Comparison of ENCODE assay signal across 8 cellular contexts in the genomic region with DNA sequence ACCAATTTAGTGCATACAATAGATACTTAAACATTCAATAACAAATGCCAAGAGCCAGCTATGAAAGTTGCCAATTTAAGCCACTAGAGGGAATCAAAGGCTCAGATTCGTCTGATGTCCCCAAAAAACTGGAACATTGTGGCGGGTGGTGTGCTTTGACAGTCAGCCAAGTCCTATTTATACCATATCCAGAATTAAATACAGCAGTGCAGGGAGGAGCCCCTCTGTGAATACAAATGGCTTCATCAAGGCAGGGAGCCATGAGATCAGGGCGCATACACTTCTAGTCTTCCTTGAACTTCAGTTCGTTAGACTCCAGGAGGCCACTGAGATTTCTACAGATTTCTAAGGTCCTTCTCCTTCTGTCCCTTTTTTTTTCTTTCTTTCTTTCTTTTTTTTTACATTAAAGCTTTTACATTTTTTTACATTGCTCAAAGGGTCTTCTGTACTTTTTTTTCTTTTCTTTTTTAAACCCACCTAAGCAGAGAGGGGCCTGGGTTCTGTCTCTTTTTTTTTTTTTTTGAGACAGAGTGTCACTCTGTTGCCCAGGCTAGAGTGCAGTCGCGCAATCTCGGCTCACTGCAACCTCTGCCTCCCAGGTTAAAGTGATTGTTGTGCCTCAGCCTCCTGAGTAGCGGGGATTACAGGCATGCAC. TPM values are rescaled to one million over a fixed set of nuclear protein-coding genes. Genes with fewer than 3 reads are reported as not detected.
DNase-seq lines count a peak whose midpoint lies in the region; ATAC-seq and TF ChIP-seq lines count a peak whose summit lies in the region.

No MANE protein-coding gene starts in this region.

- no peaks in the 10 kb centered on the region for H3K79me2 ChIP-seq in OCI-LY1 (ENCODE audit: insufficient read depth, low read length)

- H3K9ac ChIP-seq in OCI-LY1 (ENCODE audit: low read length) = no peak overlapping the region

- no peaks in the 10 kb centered on the region for H3K36me3 ChIP-seq in OCI-LY1 (ENCODE audit: insufficient read depth, low read length)

- ATAC-seq in left cardiac atrium = peak; percentile 78 to 84
- ATAC-seq in GM19035 (IDR thresholded peaks at IDR 0.05; ENCODE audit: unreplicated experiment) = no peak
- no peak for ATAC-seq in HG02885 (IDR thresholded peaks at IDR 0.05; ENCODE audit: poor library complexity, unreplicated experiment)

- H3K4me2 ChIP-seq in OCI-LY1 (ENCODE audit: low read length) = no peak overlapping the region

- H3F3A ChIP-seq in OCI-LY1 (ENCODE audit: insufficient read depth, low read length) = no peaks in the 10 kb centered on the region

- H3K9me3 ChIP-seq in OCI-LY1 (ENCODE audit: low read length) = no peaks in the 10 kb centered on the region

- intact Hi-C loops in left cardiac atrium (cut with DNase I) = no loop called here

- no peaks in the 10 kb centered on the region for H3K27me3 ChIP-seq in OCI-LY1 (ENCODE audit: insufficient read depth, low read length)

- H3K4me3 ChIP-seq in Jurkat, Clone E6-1 (ENCODE audit: low read length) = no peak overlapping the region
- H3K4me3 ChIP-seq in OCI-LY1 (ENCODE audit: low read depth, low read length, poor library complexity, severe bottlenecking) = no peak overlapping the region

- H4K20me1 ChIP-seq in OCI-LY1 (ENCODE audit: insufficient read depth, low read length) = no peaks in the 10 kb centered on the region

- no peak overlapping the region for H2AFZ ChIP-seq in OCI-LY1 (ENCODE audit: low read length)

- peak; percentile 67 for DNase-seq in DMS79 (lab: John Stamatoyannopoulos, UW)
- DNase-seq in Jurkat, Clone E6-1 (ENCODE audit: low read depth, low spot score) = peak; percentile 40
- peak in 47 of 56 donors; percentile 3 to 75 (median 30) for DNase-seq in amygdala (lab: John Stamatoyannopoulos, UW)
- DNase-seq in left cardiac atrium = peak; percentile 65
- peak; percentile 83 for DNase-seq in putamen (ENCODE audit: low spot score)

- no peaks in the 10 kb centered on the region for H3K9me2 ChIP-seq in OCI-LY1 (ENCODE audit: low read depth, low read length)

- H3K4me1 ChIP-seq in OCI-LY1 (ENCODE audit: insufficient read depth, low read length, severe bottlenecking) = no peaks in the 10 kb centered on the region

- no peak overlapping the region for H3K27ac ChIP-seq in OCI-LY1 (ENCODE audit: low read depth, low read length, poor library complexity, severe bottlenecking)

- TF ChIP-seq CTCF in OCI-LY1 (IDR thresholded peaks at IDR 0.05; ENCODE audit: low read length) = peak; percentile 36; the same call in 1 of the 2 replicates

RNA-seq across cellular contexts. Expression of gene HSPA8, which starts 41.5 kb away (rescaled TPM):
- 2,315 TPM for polyA plus RNA-seq in Jurkat, Clone E6-1 (2012; ENCODE audit: insufficient read depth, insufficient read length)
- total RNA-seq in left cardiac atrium = 100 to 1,000 TPM; 807 to 922 TPM

Comparison
In these comparisons a context has a peak if more than half of its experiments do, and no peak if none do; other contexts are left out.
1. DNase-seq: peak in every context shown above with its lines; median percentile 83 in putamen; 67 in DMS79; 65 in left cardiac atrium; 40 in Jurkat, Clone E6-1; 30 in amygdala.
2. ATAC-seq: peak in left cardiac atrium (2 of 2); none in GM19035 (single experiment) and HG02885 (single experiment).